In genomic region chr10:117373848-117374505, GRCh38 we compare ENCODE assay signal across 8 cellular contexts. TPM values are rescaled to one million over a fixed set of nuclear protein-coding genes. Genes with fewer than 3 reads are reported as not detected.
DNase-seq lines count a peak whose midpoint lies in the region; ATAC-seq and TF ChIP-seq lines count a peak whose summit lies in the region.

No MANE protein-coding gene starts in this region.

- H3K9me2 ChIP-seq in PC-9 (ENCODE audit: insufficient read depth): no peaks in the 10 kb centered on the region

- H4K20me1 ChIP-seq in PC-9 (ENCODE audit: insufficient read depth): peaks cover 26% of the 10 kb centered on the region

- no peaks in the 10 kb centered on the region for H3K9me3 Mint-ChIP-seq in activated naive CD4-positive, alpha-beta T cell treated with anti-CD3 and anti-CD28 coated beads, Interleukin-2, amount 50 U/mL, for 72 hours

- TF ChIP-seq CTCF in PC-9 (conservative IDR thresholded peaks at IDR 0.05) (no peak), cardiac muscle cell (IDR thresholded peaks at IDR 0.05; ENCODE audit: low read depth, low read length) (no peak), parathyroid adenoma (IDR thresholded peaks at IDR 0.05) (no peak)

- POLR2A ChIA-PET in PC-9 (lab: Charles Lee; ENCODE audit: unreplicated experiment): no interaction called here

- peaks cover 4 to 16% of the 10 kb centered on the region in 2 donors for H3K36me3 Mint-ChIP-seq in activated naive CD4-positive, alpha-beta T cell treated with anti-CD3 and anti-CD28 coated beads, Interleukin-2, amount 50 U/mL, for 72 hours

- H3K9me3 ChIP-seq in PC-9 (ENCODE audit: insufficient read depth, low read depth): no peaks in the 10 kb centered on the region
- H3K9me3 ChIP-seq in cardiac muscle cell (ENCODE audit: low read depth): no peaks in the 10 kb centered on the region
- no peaks in the 10 kb centered on the region for H3K9me3 ChIP-seq in parathyroid adenoma (ENCODE audit: control insufficient read depth, low read length)

- H3K4me1 ChIP-seq in PC-9 (replicated peaks; ENCODE audit: insufficient read depth) (peaks cover 35% of the 10 kb centered on the region), cardiac muscle cell (ENCODE audit: low read depth) (peaks cover 14% of the 10 kb centered on the region), parathyroid adenoma (peaks cover 3% of the 10 kb centered on the region)

- no peaks in the 10 kb centered on the region for H3F3A ChIP-seq in PC-9 (ENCODE audit: insufficient read depth, low read depth)

- H3K4me2 ChIP-seq in PC-9 (peak overlapping the region; percentile 89), parathyroid adenoma (ENCODE audit: low read length) (peak overlapping the region; percentile 89)

- intact Hi-C loops in PC-9 (cut with micrococcal nuclease; ENCODE audit: unreplicated experiment): no loop called here

- H3K4me3 ChIP-seq in H7 (ENCODE audit: insufficient read depth, low read depth, low read length): peak overlapping the region; percentile 81
- H3K4me3 ChIP-seq in PC-9: peak overlapping the region; percentile 84
- peak overlapping the region; percentile 85 for H3K4me3 ChIP-seq in cardiac muscle cell
- peak overlapping the region; percentile 79 for H3K4me3 ChIP-seq in parathyroid adenoma (ENCODE audit: low read depth, low read length)

- CTCF ChIA-PET in PC-9 (lab: Charles Lee): no interaction called here

- DNase-seq in DMS53 treated with DMSO at 0.1 percent for 48 hours (lab: John Stamatoyannopoulos, UW; ENCODE audit: unreplicated experiment) (peak; percentile 11), H7 (peak; percentile 49), PC-9 (no peak), cardiac muscle cell (ENCODE audit: low read depth in 1 of 2, low spot score in 1 of 2) (peak; percentile 60 to 67), NCI-H446 treated with DMSO at 0.1 percent for 48 hours (lab: John Stamatoyannopoulos, UW) (no peak)
- peak; percentile 22 to 61 for DNase-seq in activated naive CD4-positive, alpha-beta T cell treated with anti-CD3 and anti-CD28 coated beads, Interleukin-2, amount 50 U/mL, for 72 hours (ENCODE audit: low spot score in 2 of 2)

- BruUV-seq in PC-9 (replicated peaks; lab: Mats Ljungman, UMichigan): no TSS peak

- H2AFZ ChIP-seq in PC-9 (peak overlapping the region; percentile 76), parathyroid adenoma (peak overlapping the region; percentile 76)

- no peaks in the 10 kb centered on the region for H3K36me3 ChIP-seq in H7 (replicated peaks; ENCODE audit: control insufficient read depth, insufficient read depth, low read length)
- H3K36me3 ChIP-seq in PC-9 (ENCODE audit: low read depth): no peaks in the 10 kb centered on the region
- no peaks in the 10 kb centered on the region for H3K36me3 ChIP-seq in cardiac muscle cell
- H3K36me3 ChIP-seq in parathyroid adenoma (ENCODE audit: control insufficient read depth, insufficient read depth, low read length): no peaks in the 10 kb centered on the region

- H3K27ac ChIP-seq in PC-9 (0 out of 2 replicates have a peak overlapping the region, but pooled peaks have one; percentile 13), cardiac muscle cell (no peak overlapping the region), parathyroid adenoma (peak overlapping the region; percentile 90)

- H3K79me2 ChIP-seq in PC-9 (ENCODE audit: low read depth) (peaks cover 61% of the 10 kb centered on the region), parathyroid adenoma (peaks cover 43% of the 10 kb centered on the region)

- peak; percentile 32 to 40 for ATAC-seq in activated naive CD4-positive, alpha-beta T cell treated with anti-CD3 and anti-CD28 coated beads, Interleukin-2, amount 50 U/mL, for 72 hours
- no peak for ATAC-seq in GM18502 (IDR thresholded peaks at IDR 0.05; ENCODE audit: poor library complexity, unreplicated experiment)

- peak overlapping the region; percentile 60 to 86 for H3K27ac Mint-ChIP-seq in activated naive CD4-positive, alpha-beta T cell treated with anti-CD3 and anti-CD28 coated beads, Interleukin-2, amount 50 U/mL, for 72 hours

- H3K9ac ChIP-seq in parathyroid adenoma: peak overlapping the region; percentile 58

- peaks cover 20% of the 10 kb centered on the region for H3K27me3 ChIP-seq in H7 (ENCODE audit: control insufficient read depth, insufficient read depth, low read length)
- H3K27me3 ChIP-seq in PC-9 (ENCODE audit: insufficient read depth, low read depth): no peaks in the 10 kb centered on the region
- peaks cover 18% of the 10 kb centered on the region for H3K27me3 ChIP-seq in cardiac muscle cell
- H3K27me3 ChIP-seq in parathyroid adenoma (ENCODE audit: control insufficient read depth, insufficient read depth, low read length): no peaks in the 10 kb centered on the region

RNA-seq across cellular contexts. Expression of gene PDZD8, which starts 1.3 kb away (rescaled TPM):
- 15.2 and 21.1 TPM in 2 replicates for total RNA-seq in H7 (2014; rRNA removed; shearing (Covaris generic))
- total RNA-seq in PC-9 (2021) (13.1 and 16.0 TPM in 2 replicates), cardiac muscle cell (6.9 and 12.9 TPM in 2 replicates)
- 10 to 100 TPM; 13.1 to 16.6 TPM for total RNA-seq in activated naive CD4-positive, alpha-beta T cell treated with anti-CD3 and anti-CD28 coated beads, Interleukin-2, amount 50 U/mL, for 72 hours
- polyA plus RNA-seq in cardiac muscle cell: 4.7 and 9.9 TPM in 2 replicates

Comparison
In these comparisons a context has a peak if more than half of its experiments do, and no peak if none do; other contexts are left out.
1. DNase-seq: peak in DMS53 treated with DMSO at 0.1 percent for 48 hours (single experiment), H7 (single experiment), activated naive CD4-positive, alpha-beta T cell treated with anti-CD3 and anti-CD28 coated beads, Interleukin-2, amount 50 U/mL, for 72 hours (2 of 2) and cardiac muscle cell (2 of 2); none in PC-9 (0 of 2) and NCI-H446 treated with DMSO at 0.1 percent for 48 hours (single experiment).
2. Peak in every context shown above with its lines, with median percentiles within 50 percentile points of each other: H3K4me3 ChIP-seq.